ENCODE assay signal across 22 cellular contexts in the genomic region with DNA sequence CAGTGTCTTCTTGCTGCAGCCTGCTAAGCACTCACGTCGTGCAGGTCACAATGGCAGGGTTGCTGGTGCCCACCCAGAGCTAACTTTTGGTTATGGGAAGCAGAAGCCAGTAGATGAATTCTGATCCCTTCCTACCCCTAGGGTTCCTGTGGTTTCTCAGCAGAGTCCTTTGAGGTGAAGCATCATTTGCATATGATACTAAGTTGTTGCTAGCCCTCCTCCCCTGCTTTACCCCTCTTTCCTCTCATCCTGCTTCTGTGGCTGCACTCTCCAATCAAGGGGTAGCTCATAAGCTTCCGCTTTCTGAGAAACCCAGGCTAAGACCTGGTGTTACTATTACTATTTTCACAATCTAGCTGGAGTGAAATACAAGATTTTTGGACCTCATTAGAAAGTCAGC.
"Had no signal": no experiment of that assay in that cellular context is flagged by ENCODE, and none has a peak within 500 bp of the region (broad histone marks: within the 10 kb centered on the region; RNA-seq: fewer than 3 reads in every experiment).

No MANE protein-coding gene starts in this region.

- H3K9me3 ChIP-seq: body of pancreas, colonic mucosa, left lung, mucosa of descending colon, prostate gland, thoracic aorta had no signal

- H3K36me3 ChIP-seq: colonic mucosa, left lung, prostate gland, thoracic aorta had no signal

- H3K9me3 Mint-ChIP-seq: activated B cell treated with CpG ODN at 0.5 μM for 24 hours; activated CD4-positive, alpha-beta T cell treated with anti-CD3 and anti-CD28 coated beads, Interleukin-2, amount 10 ng/mL, durations not matched to agents 24 days and 14 days; activated naive CD4-positive, alpha-beta T cell treated with anti-CD3 and anti-CD28 coated beads, Interleukin-2, amount 50 U/mL, for 24 hours; naive thymus-derived CD4-positive, alpha-beta T cell had no signal

- H3K4me2 ChIP-seq: smooth muscle cell had no signal

- H3K27ac ChIP-seq: body of pancreas, colonic mucosa, left lung, prostate gland, thoracic aorta had no signal

- ATAC-seq: activated CD8-positive, alpha-beta T cell treated with anti-CD3 and anti-CD28 coated beads, Interleukin-2, amount 10 ng/mL, durations not matched to agents 7 days and 5 days; body of pancreas; esophagus mucosa; left lung; mucosa of descending colon; naive thymus-derived CD4-positive, alpha-beta T cell; right cardiac atrium had no signal

- H3K4me3 Mint-ChIP-seq: activated B cell treated with CpG ODN at 0.5 μM for 24 hours; activated CD4-positive, alpha-beta T cell treated with anti-CD3 and anti-CD28 coated beads, Interleukin-2, amount 10 ng/mL, durations not matched to agents 24 days and 14 days; activated CD8-positive, alpha-beta T cell treated with anti-CD3 and anti-CD28 coated beads, Interleukin-2, amount 10 ng/mL, durations not matched to agents 7 days and 5 days; activated naive CD4-positive, alpha-beta T cell treated with anti-CD3 and anti-CD28 coated beads, Interleukin-2, amount 50 U/mL, for 24 hours; naive thymus-derived CD4-positive, alpha-beta T cell had no signal

- H3K36me3 Mint-ChIP-seq: activated naive CD4-positive, alpha-beta T cell treated with anti-CD3 and anti-CD28 coated beads, Interleukin-2, amount 50 U/mL, for 24 hours had no signal

- H3K27ac Mint-ChIP-seq: activated B cell treated with CpG ODN at 0.5 μM for 24 hours; activated CD4-positive, alpha-beta T cell treated with anti-CD3 and anti-CD28 coated beads, Interleukin-2, amount 10 ng/mL, durations not matched to agents 24 days and 14 days; activated CD8-positive, alpha-beta T cell treated with anti-CD3 and anti-CD28 coated beads, Interleukin-2, amount 10 ng/mL, durations not matched to agents 7 days and 5 days; activated naive CD4-positive, alpha-beta T cell treated with anti-CD3 and anti-CD28 coated beads, Interleukin-2, amount 50 U/mL, for 24 hours; naive thymus-derived CD4-positive, alpha-beta T cell had no signal

- H3K4me1 ChIP-seq: body of pancreas, colonic mucosa, left lung, prostate gland had no signal

- DNase-seq: activated B cell treated with CpG ODN at 0.5 μM for 24 hours; activated CD4-positive, alpha-beta T cell treated with anti-CD3 and anti-CD28 coated beads, Interleukin-2, amount 10 ng/mL, durations not matched to agents 24 days and 14 days; activated CD8-positive, alpha-beta memory T cell treated with anti-CD3 and anti-CD28 coated beads, Interleukin-2, amount 50 U/mL, for 4 hours; activated CD8-positive, alpha-beta T cell treated with anti-CD3 and anti-CD28 coated beads, Interleukin-2, amount 10 ng/mL, durations not matched to agents 7 days and 5 days; activated effector memory CD4-positive, alpha-beta T cell treated with anti-CD3 and anti-CD28 coated beads, Interleukin-2, amount 50 U/mL, for 16 hours; activated T-cell treated with anti-CD3 and anti-CD28 coated beads, Interleukin-2, amount 50 U/mL, for 48 hours; amygdala; body of pancreas; caudate nucleus; colonic mucosa; hippocampal formation; kidney; left lung; mammary epithelial cell; mucosa of descending colon; naive thymus-derived CD4-positive, alpha-beta T cell; right cardiac atrium had no signal

- H3K27me3 Mint-ChIP-seq: activated B cell treated with CpG ODN at 0.5 μM for 24 hours; activated naive CD4-positive, alpha-beta T cell treated with anti-CD3 and anti-CD28 coated beads, Interleukin-2, amount 50 U/mL, for 24 hours had no signal

- H3K4me3 ChIP-seq: body of pancreas, colonic mucosa, left lung, mucosa of descending colon, prostate gland, smooth muscle cell, thoracic aorta had no signal
